Comparison of ENCODE assay signal across 2 cellular contexts in the genomic region with DNA sequence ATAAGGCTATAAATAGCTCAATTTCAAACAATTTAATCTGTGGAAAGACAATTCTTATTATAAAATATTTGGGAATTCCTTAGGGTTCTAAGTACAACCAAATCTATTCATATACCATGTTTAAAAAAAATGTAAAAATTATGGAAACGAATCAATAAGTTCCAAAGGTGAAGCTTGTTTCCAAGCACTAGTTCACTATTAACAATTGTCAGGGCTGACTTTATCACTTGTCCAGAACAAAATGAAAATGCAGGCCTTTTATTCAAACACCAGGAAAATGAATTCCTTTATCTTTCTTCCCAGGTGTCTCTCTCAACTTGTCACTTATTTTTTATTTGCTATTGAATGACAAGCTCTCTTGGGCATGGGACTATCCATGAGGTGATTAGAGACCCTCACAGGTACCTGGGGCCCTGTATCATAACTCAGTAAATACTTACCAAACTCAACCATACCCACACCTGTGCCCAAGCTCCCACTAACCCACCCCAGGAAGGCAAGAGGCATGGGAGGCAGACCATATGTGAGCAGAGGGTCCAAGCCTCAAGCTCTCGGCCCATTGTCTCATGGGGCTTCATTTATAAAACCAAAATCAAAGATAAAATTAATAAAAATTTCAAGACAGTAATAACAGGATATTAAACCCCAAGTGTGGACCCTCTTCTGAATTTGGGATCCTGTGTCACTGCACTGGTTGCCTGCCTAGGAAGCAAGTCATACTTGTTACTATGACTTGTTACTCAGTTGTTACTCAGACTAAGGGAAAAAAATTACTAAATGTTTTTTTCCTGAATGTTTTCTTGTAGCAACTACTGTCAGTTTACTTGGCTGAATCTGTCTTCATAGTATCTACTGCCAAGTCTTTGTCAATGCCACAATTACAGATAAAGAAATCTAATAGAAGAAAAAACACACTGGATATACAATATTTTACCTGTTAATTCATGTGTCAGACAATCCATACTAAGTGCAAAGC.
A peak's percentile ranks its signal among the peaks of the same experiment; 100 is the strongest.
TF ChIP-seq lines count a peak whose summit lies in the region.

No MANE protein-coding gene starts in this region.

TF ChIP-seq in IMR-90, 13 proteins besides CTCF, POLR2A, EP300 and RAD21 (continued from another document):
- TF ChIP-seq NFE2L2 (IDR thresholded peaks at IDR 0.05; ENCODE audit: low read depth, low read length) (no peak), SMC3 (IDR thresholded peaks at IDR 0.05; ENCODE audit: low read depth, low read length) (no peak), CHD1 (IDR thresholded peaks at IDR 0.05; ENCODE audit: low read depth, low read length) (no peak)
- TF ChIP-seq, protein P1, sequence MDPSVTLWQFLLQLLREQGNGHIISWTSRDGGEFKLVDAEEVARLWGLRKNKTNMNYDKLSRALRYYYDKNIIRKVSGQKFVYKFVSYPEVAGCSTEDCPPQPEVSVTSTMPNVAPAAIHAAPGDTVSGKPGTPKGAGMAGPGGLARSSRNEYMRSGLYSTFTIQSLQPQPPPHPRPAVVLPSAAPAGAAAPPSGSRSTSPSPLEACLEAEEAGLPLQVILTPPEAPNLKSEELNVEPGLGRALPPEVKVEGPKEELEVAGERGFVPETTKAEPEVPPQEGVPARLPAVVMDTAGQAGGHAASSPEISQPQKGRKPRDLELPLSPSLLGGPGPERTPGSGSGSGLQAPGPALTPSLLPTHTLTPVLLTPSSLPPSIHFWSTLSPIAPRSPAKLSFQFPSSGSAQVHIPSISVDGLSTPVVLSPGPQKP (IDR thresholded peaks at IDR 0.05; ENCODE audit: borderline replicate concordance, low read depth, low read length): no peak
- TF ChIP-seq, protein P2, sequence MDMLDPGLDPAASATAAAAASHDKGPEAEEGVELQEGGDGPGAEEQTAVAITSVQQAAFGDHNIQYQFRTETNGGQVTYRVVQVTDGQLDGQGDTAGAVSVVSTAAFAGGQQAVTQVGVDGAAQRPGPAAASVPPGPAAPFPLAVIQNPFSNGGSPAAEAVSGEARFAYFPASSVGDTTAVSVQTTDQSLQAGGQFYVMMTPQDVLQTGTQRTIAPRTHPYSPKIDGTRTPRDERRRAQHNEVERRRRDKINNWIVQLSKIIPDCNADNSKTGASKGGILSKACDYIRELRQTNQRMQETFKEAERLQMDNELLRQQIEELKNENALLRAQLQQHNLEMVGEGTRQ (IDR thresholded peaks at IDR 0.05; ENCODE audit: low read depth, low read length): no peak

TF ChIP-seq in liver, 16 proteins besides CTCF, POLR2A, EP300 and RAD21 (continued from another document):
- TF ChIP-seq, protein P3, sequence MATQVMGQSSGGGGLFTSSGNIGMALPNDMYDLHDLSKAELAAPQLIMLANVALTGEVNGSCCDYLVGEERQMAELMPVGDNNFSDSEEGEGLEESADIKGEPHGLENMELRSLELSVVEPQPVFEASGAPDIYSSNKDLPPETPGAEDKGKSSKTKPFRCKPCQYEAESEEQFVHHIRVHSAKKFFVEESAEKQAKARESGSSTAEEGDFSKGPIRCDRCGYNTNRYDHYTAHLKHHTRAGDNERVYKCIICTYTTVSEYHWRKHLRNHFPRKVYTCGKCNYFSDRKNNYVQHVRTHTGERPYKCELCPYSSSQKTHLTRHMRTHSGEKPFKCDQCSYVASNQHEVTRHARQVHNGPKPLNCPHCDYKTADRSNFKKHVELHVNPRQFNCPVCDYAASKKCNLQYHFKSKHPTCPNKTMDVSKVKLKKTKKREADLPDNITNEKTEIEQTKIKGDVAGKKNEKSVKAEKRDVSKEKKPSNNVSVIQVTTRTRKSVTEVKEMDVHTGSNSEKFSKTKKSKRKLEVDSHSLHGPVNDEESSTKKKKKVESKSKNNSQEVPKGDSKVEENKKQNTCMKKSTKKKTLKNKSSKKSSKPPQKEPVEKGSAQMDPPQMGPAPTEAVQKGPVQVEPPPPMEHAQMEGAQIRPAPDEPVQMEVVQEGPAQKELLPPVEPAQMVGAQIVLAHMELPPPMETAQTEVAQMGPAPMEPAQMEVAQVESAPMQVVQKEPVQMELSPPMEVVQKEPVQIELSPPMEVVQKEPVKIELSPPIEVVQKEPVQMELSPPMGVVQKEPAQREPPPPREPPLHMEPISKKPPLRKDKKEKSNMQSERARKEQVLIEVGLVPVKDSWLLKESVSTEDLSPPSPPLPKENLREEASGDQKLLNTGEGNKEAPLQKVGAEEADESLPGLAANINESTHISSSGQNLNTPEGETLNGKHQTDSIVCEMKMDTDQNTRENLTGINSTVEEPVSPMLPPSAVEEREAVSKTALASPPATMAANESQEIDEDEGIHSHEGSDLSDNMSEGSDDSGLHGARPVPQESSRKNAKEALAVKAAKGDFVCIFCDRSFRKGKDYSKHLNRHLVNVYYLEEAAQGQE (IDR thresholded peaks at IDR 0.05): no peak
- TF ChIP-seq RXRA (IDR thresholded peaks at IDR 0.05) (no peak), HNF4A (conservative IDR thresholded peaks at IDR 0.05) (peak; percentile 54 to 73), FOXA2 (IDR thresholded peaks at IDR 0.05) (no peak), JUND (IDR thresholded peaks at IDR 0.05) (no peak), FOXA1 (IDR thresholded peaks at IDR 0.05) (no peak)
- TF ChIP-seq, protein P4, sequence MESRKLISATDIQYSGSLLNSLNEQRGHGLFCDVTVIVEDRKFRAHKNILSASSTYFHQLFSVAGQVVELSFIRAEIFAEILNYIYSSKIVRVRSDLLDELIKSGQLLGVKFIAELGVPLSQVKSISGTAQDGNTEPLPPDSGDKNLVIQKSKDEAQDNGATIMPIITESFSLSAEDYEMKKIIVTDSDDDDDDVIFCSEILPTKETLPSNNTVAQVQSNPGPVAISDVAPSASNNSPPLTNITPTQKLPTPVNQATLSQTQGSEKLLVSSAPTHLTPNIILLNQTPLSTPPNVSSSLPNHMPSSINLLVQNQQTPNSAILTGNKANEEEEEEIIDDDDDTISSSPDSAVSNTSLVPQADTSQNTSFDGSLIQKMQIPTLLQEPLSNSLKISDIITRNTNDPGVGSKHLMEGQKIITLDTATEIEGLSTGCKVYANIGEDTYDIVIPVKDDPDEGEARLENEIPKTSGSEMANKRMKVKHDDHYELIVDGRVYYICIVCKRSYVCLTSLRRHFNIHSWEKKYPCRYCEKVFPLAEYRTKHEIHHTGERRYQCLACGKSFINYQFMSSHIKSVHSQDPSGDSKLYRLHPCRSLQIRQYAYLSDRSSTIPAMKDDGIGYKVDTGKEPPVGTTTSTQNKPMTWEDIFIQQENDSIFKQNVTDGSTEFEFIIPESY (IDR thresholded peaks at IDR 0.05): no peak
TF ChIP-seq in liver: peak in this region for 3.
